In the genomic region with DNA sequence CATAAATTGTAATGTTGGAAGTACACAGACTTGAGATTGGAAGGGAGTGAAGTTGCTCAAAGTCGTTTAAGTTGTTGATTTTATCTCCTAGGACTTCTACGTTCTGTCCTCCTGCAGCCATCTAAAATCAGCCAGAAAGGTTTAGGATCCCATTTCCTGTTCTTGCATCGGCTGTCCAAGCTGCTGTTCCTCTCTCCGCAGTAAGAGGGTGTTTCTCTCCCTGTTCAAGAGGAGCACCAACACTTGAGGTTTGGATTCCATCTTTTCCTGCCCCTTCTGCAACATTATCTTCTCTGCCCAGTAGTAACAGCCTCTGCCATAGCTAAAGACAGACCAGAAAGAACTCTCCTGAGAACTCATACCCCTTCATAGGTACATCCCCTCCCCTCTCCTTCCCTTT, we compare ENCODE assay signal across 9 cellular contexts.
DNase-seq lines count a peak whose midpoint lies in the region; ATAC-seq and TF ChIP-seq lines count a peak whose summit lies in the region.
"Had no signal": no experiment of that assay in that cellular context is flagged by ENCODE, and none has a peak within 500 bp of the region (broad histone marks: within the 10 kb centered on the region; RNA-seq: fewer than 3 reads in every experiment).

No MANE protein-coding gene starts in this region.

- no peaks in the 10 kb centered on the region for H3K36me3 Mint-ChIP-seq in activated naive CD8-positive, alpha-beta T cell treated with anti-CD3 and anti-CD28 coated beads, Interleukin-2, amount 50 U/mL, for 24 hours (ENCODE audit: low read depth)
- peaks cover 2% of the 10 kb centered on the region for H3K36me3 Mint-ChIP-seq in activated naive CD8-positive, alpha-beta T cell treated with anti-CD3 and anti-CD28 coated beads for 36 hours
- peaks cover 5% of the 10 kb centered on the region for H3K36me3 Mint-ChIP-seq in glutamatergic neuron (ENCODE audit: unreplicated experiment)

- peaks cover 25% of the 10 kb centered on the region for H3K27me3 Mint-ChIP-seq in activated naive CD8-positive, alpha-beta T cell treated with anti-CD3 and anti-CD28 coated beads, Interleukin-2, amount 50 U/mL, for 24 hours
- peaks cover 28% of the 10 kb centered on the region for H3K27me3 Mint-ChIP-seq in activated naive CD8-positive, alpha-beta T cell treated with anti-CD3 and anti-CD28 coated beads for 36 hours
- H3K27me3 Mint-ChIP-seq in glutamatergic neuron (ENCODE audit: unreplicated experiment): peaks cover 2% of the 10 kb centered on the region

- TF ChIP-seq CTCF in glutamatergic neuron (IDR thresholded peaks at IDR 0.05; ENCODE audit: partially characterized antibody, unreplicated experiment): no peak

- ATAC-seq in activated naive CD8-positive, alpha-beta T cell treated with anti-CD3 and anti-CD28 coated beads, Interleukin-2, amount 50 U/mL, for 24 hours: no peak

- no peak overlapping the region for H3K4me3 Mint-ChIP-seq in activated naive CD8-positive, alpha-beta T cell treated with anti-CD3 and anti-CD28 coated beads, Interleukin-2, amount 50 U/mL, for 24 hours
- no peak overlapping the region for H3K4me3 Mint-ChIP-seq in activated naive CD8-positive, alpha-beta T cell treated with anti-CD3 and anti-CD28 coated beads for 36 hours
- no peak overlapping the region for H3K4me3 Mint-ChIP-seq in glutamatergic neuron (ENCODE audit: unreplicated experiment)

- H3K27ac Mint-ChIP-seq in activated naive CD8-positive, alpha-beta T cell treated with anti-CD3 and anti-CD28 coated beads, Interleukin-2, amount 50 U/mL, for 24 hours: no peak overlapping the region
- no peak overlapping the region for H3K27ac Mint-ChIP-seq in activated naive CD8-positive, alpha-beta T cell treated with anti-CD3 and anti-CD28 coated beads for 36 hours
- H3K27ac Mint-ChIP-seq in glutamatergic neuron (ENCODE audit: unreplicated experiment): no peak overlapping the region

- no peaks in the 10 kb centered on the region for H3K9me3 Mint-ChIP-seq in activated naive CD8-positive, alpha-beta T cell treated with anti-CD3 and anti-CD28 coated beads, Interleukin-2, amount 50 U/mL, for 24 hours
- peaks cover 5% of the 10 kb centered on the region for H3K9me3 Mint-ChIP-seq in activated naive CD8-positive, alpha-beta T cell treated with anti-CD3 and anti-CD28 coated beads for 36 hours
- H3K9me3 Mint-ChIP-seq in glutamatergic neuron (ENCODE audit: unreplicated experiment): peaks cover 4% of the 10 kb centered on the region

- DNase-seq in ACHN (peak; percentile 13), HT1080 (ENCODE audit: low read depth) (peak; percentile 20), T47D (ENCODE audit: low read depth in 1 of 2, low spot score in 1 of 2) (peak; percentile 57 to 68), left kidney (ENCODE audit: low read depth, low spot score) (peak; percentile 46), glutamatergic neuron (no peak)
- DNase-seq in activated CD4-positive, alpha-beta T cell treated with anti-CD3 and anti-CD28 coated beads, Interleukin-2, amount 50 U/mL, for 1 hour: no peak
- no peak for DNase-seq in activated naive CD8-positive, alpha-beta T cell treated with anti-CD3 and anti-CD28 coated beads, Interleukin-2, amount 50 U/mL, for 24 hours
- DNase-seq in activated naive CD8-positive, alpha-beta T cell treated with anti-CD3 and anti-CD28 coated beads for 36 hours: no peak
- DNase-seq: DND-41 had no signal

- H3K4me1 Mint-ChIP-seq in activated naive CD8-positive, alpha-beta T cell treated with anti-CD3 and anti-CD28 coated beads, Interleukin-2, amount 50 U/mL, for 24 hours: peaks cover 9% of the 10 kb centered on the region
- peaks cover 6% of the 10 kb centered on the region for H3K4me1 Mint-ChIP-seq in activated naive CD8-positive, alpha-beta T cell treated with anti-CD3 and anti-CD28 coated beads for 36 hours
- H3K4me1 Mint-ChIP-seq in glutamatergic neuron (ENCODE audit: low read depth, unreplicated experiment): peaks cover 20% of the 10 kb centered on the region

- in situ Hi-C loops in ACHN (cut with HindIII; ENCODE audit: low pct_ligation_motif_present, low pct_unique_long_range_greater_than_20kb, low sequenced_read_pairs): no loop called here
- in situ Hi-C loops in T47D (cut with HindIII; ENCODE audit: low pct_unique_long_range_greater_than_20kb, low sequenced_read_pairs): no loop called here

Comparison
In these comparisons a context has a peak if more than half of its experiments do, and no peak if none do; other contexts are left out.
1. DNase-seq: peak in ACHN (single experiment), HT1080 (single experiment), T47D (2 of 2) and left kidney (single experiment); none in activated CD4-positive, alpha-beta T cell treated with anti-CD3 and anti-CD28 coated beads, Interleukin-2, amount 50 U/mL, for 1 hour (single experiment), activated naive CD8-positive, alpha-beta T cell treated with anti-CD3 and anti-CD28 coated beads, Interleukin-2, amount 50 U/mL, for 24 hours (single experiment), activated naive CD8-positive, alpha-beta T cell treated with anti-CD3 and anti-CD28 coated beads for 36 hours (single experiment) and glutamatergic neuron (single experiment).